In the genomic region with DNA sequence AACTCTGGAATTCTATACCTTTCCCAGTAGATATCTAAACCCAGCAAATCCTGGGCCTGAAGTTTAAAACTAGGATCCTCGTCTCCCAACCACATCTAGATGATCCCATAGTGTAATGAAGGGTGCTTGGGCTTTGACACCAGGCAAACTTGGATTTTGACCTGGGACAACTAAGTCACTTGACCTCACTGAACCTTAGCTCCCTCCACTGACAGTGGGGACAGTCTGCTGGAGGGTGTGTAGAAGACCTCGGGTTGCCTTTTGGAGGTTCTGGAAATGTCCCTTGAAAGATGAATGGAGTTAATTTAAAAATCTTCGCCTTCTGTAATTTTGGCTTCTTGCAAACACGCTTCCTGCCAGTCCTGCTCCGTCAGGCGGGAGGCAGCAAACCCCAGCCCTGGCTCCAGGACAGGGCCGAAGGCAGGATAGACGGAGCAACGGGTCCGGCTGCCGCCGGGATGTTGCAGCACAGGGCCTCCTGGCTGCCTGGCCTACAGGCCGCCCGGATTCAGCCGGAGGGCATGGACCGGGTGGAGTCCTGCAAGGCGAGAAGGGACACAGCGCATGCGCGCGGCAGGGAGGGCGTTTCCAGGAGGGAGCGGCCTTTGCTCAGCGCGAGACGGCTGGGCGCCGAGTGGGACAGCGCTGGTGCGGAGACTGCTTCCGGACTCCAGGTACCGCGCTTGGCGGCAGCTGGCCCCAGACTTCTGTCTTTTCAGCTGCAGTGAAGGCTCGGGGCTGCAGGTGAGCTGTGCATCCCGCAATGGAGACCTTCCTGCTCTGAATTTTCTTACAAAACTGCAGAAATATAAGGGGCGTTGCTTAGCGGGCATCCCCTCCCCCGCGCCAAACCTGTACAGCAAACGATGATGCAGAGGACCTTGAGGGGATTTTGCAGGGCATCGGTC, we compare ENCODE assay signal across 8 cellular contexts. TPM values are rescaled to one million over a fixed set of nuclear protein-coding genes. Genes with fewer than 3 reads are reported as not detected.
A peak's percentile ranks its signal among the peaks of the same experiment; 100 is the strongest.
DNase-seq lines count a peak whose midpoint lies in the region; ATAC-seq, FAIRE-seq and TF ChIP-seq lines count a peak whose summit lies in the region.

A gene with protein sequence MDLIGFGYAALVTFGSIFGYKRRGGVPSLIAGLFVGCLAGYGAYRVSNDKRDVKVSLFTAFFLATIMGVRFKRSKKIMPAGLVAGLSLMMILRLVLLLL (plus strand): TSS at position 612 of the 908 bp plus-strand sequence. CDS start 5,990 bp downstream, outside the sequence.

- no peaks in the 10 kb centered on the region for H3K36me3 ChIP-seq in mammary epithelial cell (ENCODE audit: insufficient read depth, low read length)
- H3K36me3 ChIP-seq in small intestine (ENCODE audit: control insufficient read depth in 2 of 2, insufficient read depth in 2 of 2, low read length in 2 of 2), result peaks cover 0 to 2% of the 10 kb centered on the region in 2 donors

- ATAC-seq in GM18909 (IDR thresholded peaks at IDR 0.05; ENCODE audit: poor library complexity, unreplicated experiment), result peak; percentile 98
- peak; percentile 96 for ATAC-seq in HG03159 (IDR thresholded peaks at IDR 0.05; ENCODE audit: unreplicated experiment)

- H3K9me3 ChIP-seq in mammary epithelial cell (replicated peaks; ENCODE audit: insufficient read depth, low read length), result no peaks in the 10 kb centered on the region
- no peaks in the 10 kb centered on the region for H3K9me3 ChIP-seq in small intestine (ENCODE audit: control insufficient read depth, low read depth)

- DNase-seq in AG04449 (ENCODE audit: low read depth, low spot score) (peak; percentile 33), NCI-H2227 (lab: John Stamatoyannopoulos, UW; ENCODE audit: unreplicated experiment) (peak; percentile 91), mammary epithelial cell (peak; percentile 88), iPS-NIHi11 (ENCODE audit: low spot score) (peak; percentile 97), small intestine (peak; percentile 97)

- peaks cover 25% of the 10 kb centered on the region for H3K4me1 ChIP-seq in mammary epithelial cell (ENCODE audit: insufficient read depth, low read length)
- H3K4me1 ChIP-seq in small intestine (ENCODE audit: control insufficient read depth in 2 of 2, insufficient read depth in 1 of 2, low read depth in 1 of 2, low read length in 1 of 2), result peaks cover 3 to 7% of the 10 kb centered on the region in 2 donors

- H3K4me2 ChIP-seq in mammary epithelial cell (ENCODE audit: insufficient read depth, low read depth, low read length), result peak within 1 kb of the TSS; percentile 94

- intact Hi-C loops in mammary epithelial cell (cut with micrococcal nuclease), result no loop called here

- peak within 1 kb of the TSS; percentile 59 for H3K27ac ChIP-seq in mammary epithelial cell (ENCODE audit: insufficient read depth, low read depth, low read length)
- peak within 1 kb of the TSS; percentile 12 to 46 for H3K27ac ChIP-seq in small intestine (ENCODE audit: low read depth in 1 of 2, low read length in 1 of 2)

- BruUV-seq in mammary epithelial cell (replicated peaks; lab: Mats Ljungman, UMichigan), result no TSS peak

- H3K9ac ChIP-seq in mammary epithelial cell (ENCODE audit: insufficient read depth, low read length), result peak within 1 kb of the TSS; percentile 67

- peaks cover 9% of the 10 kb centered on the region for H3K79me2 ChIP-seq in mammary epithelial cell (ENCODE audit: insufficient read depth, low read length)

- TF ChIP-seq CTCF in AG04449 (IDR thresholded peaks at IDR 0.05; ENCODE audit: insufficient read depth, low read length, missing control alignments) (no peak), WI38 (IDR thresholded peaks at IDR 0.05; ENCODE audit: low read depth, low read length) (no peak), mammary epithelial cell (conservative IDR thresholded peaks at IDR 0.05 in 1 of 2, IDR thresholded peaks at IDR 0.05 in 1 of 2; ENCODE audit: extremely low read depth in 1 of 2, insufficient read depth in 1 of 2, low read depth in 1 of 2, low read length in 2 of 2) (no peak)

- H3K27me3 ChIP-seq in mammary epithelial cell (ENCODE audit: insufficient read depth, low read length), result no peaks in the 10 kb centered on the region
- H3K27me3 ChIP-seq in small intestine (ENCODE audit: control insufficient read depth in 2 of 2, insufficient read depth in 2 of 2, low read length in 2 of 2), result no peaks in the 10 kb centered on the region

- peak within 1 kb of the TSS; percentile 93 for H2AFZ ChIP-seq in mammary epithelial cell (ENCODE audit: low read depth, low read length)

- in situ Hi-C loops in mammary epithelial cell (cut with MboI; ENCODE audit: low sequenced_read_pairs in 2 of 2), result loop anchor here in 1 of 2 donors (25.0 kb wide), 1 partner anchor 508 kb away; no protein-coding TSS in a partner anchor

- dilution Hi-C loops in mammary epithelial cell (cut with HindIII; ENCODE audit: low sequenced_read_pairs), result loop anchor here (25.0 kb wide), 1 partner anchor 258 kb away; a partner anchor contains a TSS

- 4% methylated on average over 21 of the region's 42 CpGs for WGBS in mammary epithelial cell (ENCODE audit: low coverage, missing lambda C conversion rate)
- WGBS in small intestine, 3 donors, result 2 to 3% (median 3%) methylated on average over 42 of the region's 42 CpGs

- no peak for FAIRE-seq in small intestine (lab: Jason Lieb, UNC)

- H3K4me3 ChIP-seq in AG04449 (ENCODE audit: low read depth, low read length), result peak within 1 kb of the TSS; percentile 87
- peak within 1 kb of the TSS; percentile 83 for H3K4me3 ChIP-seq in WI38 (ENCODE audit: low read depth, low read length)
- peak within 1 kb of the TSS; percentile 56 to 71 (median 60) for H3K4me3 ChIP-seq in mammary epithelial cell (replicated peaks in 1 of 3; ENCODE audit: insufficient read depth in 1 of 3, low read depth in 2 of 3, low read length in 3 of 3)
- H3K4me3 ChIP-seq in small intestine (ENCODE audit: low read depth in 1 of 2, low read length in 2 of 2), result peak within 1 kb of the TSS; percentile 32 to 57

- POLR2A ChIA-PET in AG04449 (lab: Yijun Ruan, JAX), result no interaction called here

- CTCF ChIA-PET in AG04449 (lab: Yijun Ruan, JAX), result interaction anchor here (0.6 to 2.0 kb wide), 10 partner anchors 9 to 395 kb away, joined by 3 to 8 read pairs (median 4); a partner anchor contains a TSS
- CTCF ChIA-PET in mammary epithelial cell (lab: Charles Lee; ENCODE audit: low non-redundant PET), result interaction anchor here (0.7 kb wide), 1 partner anchor 62 kb away, joined by 3 read pairs; no protein-coding TSS in a partner anchor

- no peaks in the 10 kb centered on the region for H4K20me1 ChIP-seq in mammary epithelial cell (ENCODE audit: insufficient read depth, low read length)

RNA-seq across cellular contexts. Expression of the gene that starts here (rescaled TPM):
- 10 to 100 TPM; 27.2 to 30.4 TPM for total RNA-seq in mammary epithelial cell
- polyA plus RNA-seq in mammary epithelial cell (28.4 TPM), small intestine (10 to 100 TPM; 26.7 to 39.2 (median 34.2) TPM)
- polyA minus RNA-seq in mammary epithelial cell, result not detected

Comparison
In these comparisons a context has a peak if more than half of its experiments do, and no peak if none do; other contexts are left out.
1. Peak in every context shown above with its lines: DNase-seq, ATAC-seq, H3K4me3 ChIP-seq and H3K27ac ChIP-seq.
2. DNase-seq: peak in every context shown above with its lines; median percentile 97 in iPS-NIHi11; 97 in small intestine; 91 in NCI-H2227; 88 in mammary epithelial cell; 33 in AG04449.